ENCODE assay signal across 12 cellular contexts in genomic region chr22:23245045-23245798, GRCh38.
DNase-seq lines count a peak whose midpoint lies in the region; ATAC-seq and TF ChIP-seq lines count a peak whose summit lies in the region.
"Had no signal": no experiment of that assay in that cellular context is flagged by ENCODE, and none has a peak within 500 bp of the region (broad histone marks: within the 10 kb centered on the region; RNA-seq: fewer than 3 reads in every experiment).

No MANE protein-coding gene starts in this region.

- no peak overlapping the region for H3K9ac ChIP-seq in mesenchymal stem cell (ENCODE audit: low read length)
- H3K9ac ChIP-seq: parathyroid adenoma had no signal

- H3K18ac ChIP-seq in mesenchymal stem cell (ENCODE audit: low read depth in 1 of 2, low read length in 2 of 2), result no peak overlapping the region

- no peak overlapping the region for H3K4me2 ChIP-seq in mesenchymal stem cell (ENCODE audit: low read length, poor library complexity, severe bottlenecking)

- H3K4me3 ChIP-seq in right cardiac atrium (ENCODE audit: low read length) (no peak overlapping the region), adrenal gland (no peak overlapping the region), mesenchymal stem cell (ENCODE audit: insufficient read depth in 1 of 2, low read depth in 1 of 2, low read length in 2 of 2) (no peak overlapping the region)
- H3K4me3 ChIP-seq: colonic mucosa, Peyer's patch had no signal

- H2AFZ ChIP-seq in mesenchymal stem cell (ENCODE audit: low read depth, low read length), result no peak overlapping the region
- H2AFZ ChIP-seq: parathyroid adenoma had no signal

- H3K36me3 ChIP-seq in adrenal gland (replicated peaks in 1 of 2) (no peaks in the 10 kb centered on the region), mesenchymal stem cell (ENCODE audit: control insufficient read depth in 1 of 2, insufficient read depth in 2 of 2, low read depth in 1 of 2, low read length in 2 of 2) (peaks cover 0 to 5% of the 10 kb centered on the region in 2 experiments)
- H3K36me3 ChIP-seq: colonic mucosa, Peyer's patch had no signal

- H3K27me3 ChIP-seq in right cardiac atrium (ENCODE audit: control insufficient read depth, insufficient read depth), result no peaks in the 10 kb centered on the region
- no peaks in the 10 kb centered on the region for H3K27me3 ChIP-seq in adrenal gland
- H3K27me3 ChIP-seq in mesenchymal stem cell (ENCODE audit: control insufficient read depth in 1 of 2, insufficient read depth in 1 of 2, low read length in 2 of 2), result no peaks in the 10 kb centered on the region
- H3K27me3 ChIP-seq: colonic mucosa, Peyer's patch had no signal

- H2BK120ac ChIP-seq in mesenchymal stem cell (ENCODE audit: low read depth, low read length), result no peak overlapping the region

- H3K9me3 ChIP-seq in right cardiac atrium (ENCODE audit: control insufficient read depth, low read length) (no peaks in the 10 kb centered on the region), adrenal gland (replicated peaks in 1 of 3) (no peaks in the 10 kb centered on the region), mesenchymal stem cell (ENCODE audit: control insufficient read depth, low read length) (no peaks in the 10 kb centered on the region)
- H3K9me3 ChIP-seq: colonic mucosa, Peyer's patch had no signal

- H3K4me1 ChIP-seq in right cardiac atrium (ENCODE audit: control insufficient read depth, insufficient read depth, low read length) (peaks cover 2% of the 10 kb centered on the region), adrenal gland (replicated peaks in 1 of 2) (peaks cover 24 to 55% of the 10 kb centered on the region in 2 donors), mesenchymal stem cell (ENCODE audit: control insufficient read depth, insufficient read depth, low read depth, low read length) (peaks cover 35% of the 10 kb centered on the region)
- H3K4me1 ChIP-seq: colonic mucosa had no signal

- peak in 2 of 3 donors; percentile 10 to 20 for DNase-seq in right cardiac atrium
- no peak for DNase-seq in left ventricle myocardium superior
- DNase-seq in adrenal gland, result peak; percentile 54 to 81 (median 72)
- DNase-seq in mesenchymal stem cell, result no peak
- DNase-seq in NCI-H1105 treated with DMSO at 0.1 percent for 48 hours (lab: John Stamatoyannopoulos, UW), result no peak
- no peak for DNase-seq in effector CD8-positive, alpha-beta T cell (lab: John Stamatoyannopoulos, UW)
- no peak for DNase-seq in activated effector memory CD4-positive, alpha-beta T cell treated with anti-CD3 and anti-CD28 coated beads, Interleukin-2, amount 50 U/mL, for 16 hours
- DNase-seq: colonic mucosa had no signal

- H2BK15ac ChIP-seq in mesenchymal stem cell (ENCODE audit: low read depth, poor library complexity, severe bottlenecking), result no peak overlapping the region

- 83% methylated on average over 17 of the region's 17 CpGs for WGBS in right cardiac atrium
- 43 to 69% (median 54%) methylated on average over 13 to 17 of the region's 17 CpGs for WGBS in adrenal gland, 4 donors
- WGBS in mesenchymal stem cell, result 79% methylated on average over 10 of the region's 17 CpGs

- H3K27ac ChIP-seq in right cardiac atrium (ENCODE audit: low read length), result no peak overlapping the region
- H3K27ac ChIP-seq in adrenal gland, result peak overlapping the region; percentile 32 to 87 (median 68)
- no peak overlapping the region for H3K27ac ChIP-seq in mesenchymal stem cell (ENCODE audit: low read length, poor library complexity, severe bottlenecking)
- H3K27ac ChIP-seq: C4-2B, colonic mucosa, parathyroid adenoma had no signal

- H2BK12ac ChIP-seq in mesenchymal stem cell (ENCODE audit: low read length in 2 of 2), result no peak overlapping the region

- H4K8ac ChIP-seq in mesenchymal stem cell (ENCODE audit: low read length), result no peak overlapping the region

- ATAC-seq in right cardiac atrium, result no peak
- ATAC-seq in left ventricle myocardium superior, result no peak
- no peak for ATAC-seq in GM18870 (IDR thresholded peaks at IDR 0.05; ENCODE audit: unreplicated experiment)

- H3K23ac ChIP-seq in mesenchymal stem cell (ENCODE audit: low read length in 2 of 2), result no peak overlapping the region

- no peak overlapping the region for H4K91ac ChIP-seq in mesenchymal stem cell (ENCODE audit: low read length)

- intact Hi-C loops in right cardiac atrium (cut with DNase I) (no loop called here), left ventricle myocardium superior (cut with micrococcal nuclease) (no loop called here), adrenal gland (cut with DNase I) (no loop called here)

- H2AK5ac ChIP-seq in mesenchymal stem cell (ENCODE audit: low read length, severe bottlenecking), result peak overlapping the region; percentile 55

- TF ChIP-seq POLR2A in adrenal gland (IDR thresholded peaks at IDR 0.05), result no peak

- no peak for TF ChIP-seq CTCF in adrenal gland (IDR thresholded peaks at IDR 0.05)

- H2BK5ac ChIP-seq in mesenchymal stem cell (ENCODE audit: low read depth, low read length, poor library complexity, severe bottlenecking), result no peak overlapping the region

- H3K4ac ChIP-seq in mesenchymal stem cell (ENCODE audit: low read depth in 1 of 2, low read length in 2 of 2), result no peak overlapping the region

- H3K79me1 ChIP-seq in mesenchymal stem cell (replicated peaks; ENCODE audit: low read length, poor library complexity, severe bottlenecking), result peaks cover 47% of the 10 kb centered on the region

- no peak overlapping the region for H3K14ac ChIP-seq in mesenchymal stem cell (ENCODE audit: low read length in 2 of 2)

Comparison
In these comparisons a context has a peak if more than half of its experiments do, and no peak if none do; other contexts are left out.
1. DNase-seq: peak in right cardiac atrium (2 of 3) and adrenal gland (7 of 7); none in left ventricle myocardium superior (single experiment), mesenchymal stem cell (single experiment), NCI-H1105 treated with DMSO at 0.1 percent for 48 hours (single experiment), effector CD8-positive, alpha-beta T cell (single experiment) and activated effector memory CD4-positive, alpha-beta T cell treated with anti-CD3 and anti-CD28 coated beads, Interleukin-2, amount 50 U/mL, for 16 hours (single experiment).
2. H3K27ac ChIP-seq: peak in adrenal gland (5 of 5); none in right cardiac atrium (single experiment) and mesenchymal stem cell (single experiment).